ENCODE assay signal across 28 cellular contexts in the genomic region with DNA sequence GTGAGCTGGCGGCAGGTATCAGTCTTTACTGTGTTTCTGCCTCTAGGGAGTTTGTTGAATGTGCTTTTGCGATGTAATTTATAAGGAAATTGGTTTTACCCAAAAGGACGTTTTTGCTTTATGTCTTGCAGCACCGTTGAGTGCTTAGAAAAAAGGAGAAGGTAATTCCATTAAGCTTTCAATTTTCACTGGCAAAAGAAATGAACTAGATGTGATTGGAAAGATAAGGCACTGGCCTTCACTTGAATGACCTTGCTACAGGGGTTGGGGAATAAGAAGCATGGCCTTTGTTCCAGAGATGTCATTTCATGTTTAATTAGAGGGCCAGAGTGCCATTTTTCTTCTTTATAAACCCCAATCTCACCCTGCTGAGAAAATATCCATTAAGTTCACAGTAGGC.
"Had no signal": no experiment of that assay in that cellular context is flagged by ENCODE, and none has a peak within 500 bp of the region (broad histone marks: within the 10 kb centered on the region; RNA-seq: fewer than 3 reads in every experiment).

No MANE protein-coding gene starts in this region.

- ATAC-seq: activated CD4-positive, alpha-beta T cell treated with anti-CD3 and anti-CD28 coated beads for 36 hours; activated CD4-positive, CD25-positive, alpha-beta regulatory T cell treated with anti-CD3 and anti-CD28 coated beads, Interleukin-2, amount 50 U/mL, for 24 hours; activated CD8-positive, alpha-beta T cell treated with anti-CD3 and anti-CD28 coated beads, Interleukin-2, amount 10 ng/mL, durations not matched to agents 7 days and 5 days; activated naive CD4-positive, alpha-beta T cell treated with anti-CD3 and anti-CD28 coated beads, Interleukin-2, amount 50 U/mL, for 72 hours; Panc1; WTC11 had no signal

- H3K27ac Mint-ChIP-seq: activated CD4-positive, alpha-beta T cell treated with anti-CD3 and anti-CD28 coated beads for 36 hours; activated CD4-positive, alpha-beta T cell treated with anti-CD3 and anti-CD28 coated beads, Interleukin-2, amount 10 ng/mL, durations not matched to agents 7 days and 5 days; activated CD8-positive, alpha-beta T cell treated with anti-CD3 and anti-CD28 coated beads, Interleukin-2, amount 10 ng/mL, durations not matched to agents 7 days and 5 days; activated naive CD4-positive, alpha-beta T cell treated with anti-CD3 and anti-CD28 coated beads for 36 hours; activated naive CD4-positive, alpha-beta T cell treated with anti-CD3 and anti-CD28 coated beads, Interleukin-2, amount 50 U/mL, for 72 hours; activated T-cell treated with anti-CD3 and anti-CD28 coated beads, Interleukin-2, amount 50 U/mL, for 24 hours; activated T-helper 2 cell treated with anti-CD3 and anti-CD28 coated beads, Interferon-gamma antibody, Interleukin-2, Interleukin-4, amounts not matched to agents 10 μg/mL and 5 μg/mL and 100 μg/mL, durations not matched to agents 14 hours and 24 hours and 36 hours; T-helper 1 cell treated with Interleukin-12 subunit alpha and Interleukin-12 subunit beta and Interleukin-4 antibody, amounts not matched to agents 30 μg/mL and 1 μg/mL, for 36 hours; T-helper 2 cell treated with Interferon-gamma antibody and Interleukin-4, amounts not matched to agents 5 μg/mL and 100 μg/mL, for 36 hours; WTC11 had no signal

- H3K4me3 Mint-ChIP-seq: activated CD4-positive, alpha-beta T cell treated with anti-CD3 and anti-CD28 coated beads for 36 hours; activated CD4-positive, alpha-beta T cell treated with anti-CD3 and anti-CD28 coated beads, Interleukin-2, amount 10 ng/mL, durations not matched to agents 7 days and 5 days; activated CD8-positive, alpha-beta T cell treated with anti-CD3 and anti-CD28 coated beads, Interleukin-2, amount 10 ng/mL, durations not matched to agents 7 days and 5 days; activated naive CD4-positive, alpha-beta T cell treated with anti-CD3 and anti-CD28 coated beads for 36 hours; activated T-cell treated with anti-CD3 and anti-CD28 coated beads, Interleukin-2, amount 50 U/mL, for 24 hours; brain; T-helper 1 cell treated with Interleukin-12 subunit alpha and Interleukin-12 subunit beta and Interleukin-4 antibody, amounts not matched to agents 30 μg/mL and 1 μg/mL, for 36 hours; T-helper 2 cell treated with Interferon-gamma antibody and Interleukin-4, amounts not matched to agents 5 μg/mL and 100 μg/mL, for 36 hours; WTC11 had no signal

- H3K4me1 Mint-ChIP-seq: WTC11 had no signal

- DNase-seq: activated CD4-positive, alpha-beta T cell treated with anti-CD3 and anti-CD28 coated beads for 36 hours; activated CD4-positive, alpha-beta T cell treated with anti-CD3 and anti-CD28 coated beads, Interleukin-2, amount 10 ng/mL, durations not matched to agents 7 days and 5 days; activated CD4-positive, alpha-beta T cell treated with anti-CD3 and anti-CD28 coated beads, Interleukin-2, amount 50 U/mL, for 48 hours; activated CD8-positive, alpha-beta T cell treated with anti-CD3 and anti-CD28 coated beads, Interleukin-2, amount 10 ng/mL, durations not matched to agents 7 days and 5 days; activated gamma-delta T cell; activated naive CD4-positive, alpha-beta T cell treated with anti-CD3 and anti-CD28 coated beads for 36 hours; activated T-cell treated with anti-CD3 and anti-CD28 coated beads, Interleukin-2, amount 50 U/mL, for 24 hours; anterior cingulate cortex; caudate nucleus; cerebellar nuclear complex; MM.1S; MV-4-11; NCI-H1092; NCI-H1436 treated with DMSO at 0.1 percent for 48 hours; NCI-H1694 treated with DMSO at 0.1 percent for 48 hours; NCI-H2029; NCI-H2171 treated with DMSO at 0.1 percent for 48 hours; NCI-H345; NCI-H524 treated with DMSO at 0.1 percent for 48 hours; SHP77 had no signal

- H3K27me3 Mint-ChIP-seq: brain had no signal

- H3K9me3 Mint-ChIP-seq: activated naive CD4-positive, alpha-beta T cell treated with anti-CD3 and anti-CD28 coated beads for 36 hours; activated T-cell treated with anti-CD3 and anti-CD28 coated beads, Interleukin-2, amount 50 U/mL, for 24 hours; activated T-helper 2 cell treated with anti-CD3 and anti-CD28 coated beads, Interferon-gamma antibody, Interleukin-2, Interleukin-4, amounts not matched to agents 10 μg/mL and 5 μg/mL and 100 μg/mL, durations not matched to agents 14 hours and 24 hours and 36 hours; T-helper 1 cell treated with Interleukin-12 subunit alpha and Interleukin-12 subunit beta and Interleukin-4 antibody, amounts not matched to agents 30 μg/mL and 1 μg/mL, for 36 hours; T-helper 2 cell treated with Interferon-gamma antibody and Interleukin-4, amounts not matched to agents 5 μg/mL and 100 μg/mL, for 36 hours had no signal
